ENCODE assay signal across 2 cellular contexts in genomic region chr7:23072916-23073315, GRCh38.
A peak's percentile ranks its signal among the peaks of the same experiment; 100 is the strongest.
TF ChIP-seq lines count a peak whose summit lies in the region.

No MANE protein-coding gene starts in this region.

TF ChIP-seq in GM23338, 12 proteins besides CTCF, POLR2A, EP300 and RAD21:
- no peak for TF ChIP-seq EZH2phosphoT487 (IDR thresholded peaks at IDR 0.05; ENCODE audit: unreplicated experiment)
- no peak for TF ChIP-seq ZNF114 (CRISPR knock-in tag; IDR thresholded peaks at IDR 0.05)
- no peak for TF ChIP-seq ZNF462 (CRISPR knock-in tag; IDR thresholded peaks at IDR 0.05)
- TF ChIP-seq REST (IDR thresholded peaks at IDR 0.05; ENCODE audit: unreplicated experiment): no peak
- TF ChIP-seq ETS1 (IDR thresholded peaks at IDR 0.05): no peak
- no peak for TF ChIP-seq JUNB (IDR thresholded peaks at IDR 0.05; ENCODE audit: unreplicated experiment)
TF ChIP-seq in GM23338: peak in this region for 0.

TF ChIP-seq in WTC11, 78 proteins besides CTCF, POLR2A, EP300 and RAD21:
- TF ChIP-seq ZBTB21 (CRISPR knock-in tag; IDR thresholded peaks at IDR 0.05; ENCODE audit: borderline replicate concordance) (no peak), USF2 (CRISPR knock-in tag; IDR thresholded peaks at IDR 0.05) (peak; percentile 30; the same call in 1 of the 2 replicates)
